In the genomic region with DNA sequence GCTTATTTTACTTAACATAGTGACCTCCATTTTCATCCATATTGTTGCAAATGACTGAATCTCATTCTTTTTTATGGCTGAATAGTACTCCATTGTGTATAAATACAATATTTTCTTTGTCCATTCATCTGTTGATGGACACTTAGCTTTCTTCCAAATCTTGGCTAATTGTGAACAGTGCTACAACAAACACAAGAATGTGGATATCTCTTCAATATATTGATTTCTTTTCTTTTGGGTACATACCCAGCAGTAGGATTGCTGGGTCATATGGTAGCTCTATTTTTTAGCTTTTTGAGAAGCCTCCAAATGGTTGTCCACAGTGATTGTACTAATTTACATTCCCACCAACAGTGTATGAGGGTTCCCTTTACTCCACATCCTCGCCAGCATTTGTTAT, we compare ENCODE assay signal across 26 cellular contexts. TPM values are rescaled to one million over a fixed set of nuclear protein-coding genes. Genes with fewer than 3 reads are reported as not detected.
"Had no signal": no experiment of that assay in that cellular context is flagged by ENCODE, and none has a peak within 500 bp of the region (broad histone marks: within the 10 kb centered on the region; RNA-seq: fewer than 3 reads in every experiment).

No MANE protein-coding gene starts in this region.

- H3K9me3 ChIP-seq: body of pancreas, esophagus muscularis mucosa, gastroesophageal sphincter had no signal

- ATAC-seq: activated CD8-positive, alpha-beta T cell treated with anti-CD3 and anti-CD28 coated beads for 36 hours; activated T-cell treated with anti-CD3 and anti-CD28 coated beads, Interleukin-2, amount 50 U/mL, for 4 hours; activated T-helper 17 cell treated with anti-CD3 and anti-CD28 coated beads, Interleukin-2, amount 50 U/mL, for 72 hours; body of pancreas; effector memory CD8-positive, alpha-beta T cell; foreskin keratinocyte; gastroesophageal sphincter; T-helper 17 cell; WTC11 had no signal

- H3K4me1 ChIP-seq: body of pancreas had no signal

- H3K27me3 ChIP-seq: body of pancreas, esophagus muscularis mucosa, gastroesophageal sphincter had no signal

- H3K36me3 ChIP-seq: esophagus muscularis mucosa, gastroesophageal sphincter had no signal

- H3K4me3 ChIP-seq: body of pancreas, esophagus muscularis mucosa, gastroesophageal sphincter had no signal

- H3K27ac ChIP-seq: body of pancreas, esophagus muscularis mucosa, foreskin keratinocyte, gastroesophageal sphincter, VCaP had no signal

- DNase-seq: activated CD4-positive, alpha-beta T cell treated with anti-CD3 and anti-CD28 coated beads for 1 hour; activated CD4-positive, alpha-beta T cell treated with anti-CD3 and anti-CD28 coated beads for 4 hours; activated CD4-positive, alpha-beta T cell treated with anti-CD3 and anti-CD28 coated beads, Interleukin-2, amount 10 ng/mL, durations not matched to agents 7 days and 5 days; activated CD4-positive, alpha-beta T cell treated with anti-CD3 and anti-CD28 coated beads, Interleukin-2, amount 50 U/mL, for 4 hours; activated CD8-positive, alpha-beta memory T cell treated with anti-CD3 and anti-CD28 coated beads for 24 hours; activated CD8-positive, alpha-beta T cell treated with anti-CD3 and anti-CD28 coated beads for 36 hours; activated effector memory CD4-positive, alpha-beta T cell treated with Interleukin-2 at 50 U/mL for 16 hours; activated gamma-delta T cell treated with Interleukin-2 at 50 U/mL for 16 hours; activated naive CD4-positive, alpha-beta T cell treated with anti-CD3 and anti-CD28 coated beads, Interleukin-2, amount 50 U/mL, for 16 hours; activated naive CD4-positive, alpha-beta T cell treated with Interleukin-2 at 50 U/mL for 16 hours; activated T-cell treated with anti-CD3 and anti-CD28 coated beads, Interleukin-2, amount 50 U/mL, for 4 hours; amniotic stem cell; body of pancreas; cortex of kidney; dermis blood vessel endothelial cell; effector CD4-positive, alpha-beta T cell; effector memory CD8-positive, alpha-beta T cell; erythroblast; foreskin keratinocyte; T-helper 1 cell; T-helper 17 cell had no signal

RNA-seq across cellular contexts. Expression of a gene that starts 58.0 kb away (rescaled TPM):
- total RNA-seq: activated CD4-positive, alpha-beta T cell treated with anti-CD3 and anti-CD28 coated beads, Interleukin-2, amount 10 ng/mL, durations not matched to agents 7 days and 5 days had no signal
